Comparison of ENCODE assay signal across 1 cellular context in genomic region chr9:136245194-136246150, GRCh38.
A peak's percentile ranks its signal among the peaks of the same experiment; 100 is the strongest.
TF ChIP-seq lines count a peak whose summit lies in the region.

Gene QSOX2, minus strand, starts transcription at chr9:136245812. Its CDS starts 9 bp downstream, at chr9:136245803.

TF ChIP-seq in HepG2, 621 proteins besides CTCF, POLR2A, EP300 and RAD21 (continued from another document):
- TF ChIP-seq E2F1 (CRISPR knock-in tag; IDR thresholded peaks at IDR 0.05) (no peak; the same call in 1 of the 2 replicates), ZNF609 (CRISPR knock-in tag; IDR thresholded peaks at IDR 0.05; ENCODE audit: borderline replicate concordance) (no peak), ZNF512B (CRISPR knock-in tag; IDR thresholded peaks at IDR 0.05; ENCODE audit: borderline replicate concordance) (no peak), MZF1 (CRISPR knock-in tag; IDR thresholded peaks at IDR 0.05; ENCODE audit: borderline replicate concordance) (no peak), TGIF2 (CRISPR knock-in tag; IDR thresholded peaks at IDR 0.05) (peak; percentile 45; the same call in 1 of the 2 replicates), ZNF280D (CRISPR knock-in tag; IDR thresholded peaks at IDR 0.05) (no peak), ZSCAN5A (CRISPR knock-in tag; IDR thresholded peaks at IDR 0.05; ENCODE audit: borderline replicate concordance) (no peak), ZNF530 (CRISPR knock-in tag; IDR thresholded peaks at IDR 0.05; ENCODE audit: low read depth) (no peak), MED1 (CRISPR knock-in tag; IDR thresholded peaks at IDR 0.05) (no peak; the same call in 1 of the 2 replicates), KDM5A (IDR thresholded peaks at IDR 0.05; ENCODE audit: borderline replicate concordance, low read length) (no peak; the same call in 1 of the 2 replicates), TAF1 (CRISPR knock-in tag; IDR thresholded peaks at IDR 0.05) (peak; percentile 67), RFXANK (CRISPR knock-in tag; IDR thresholded peaks at IDR 0.05) (no peak), PBX2 (CRISPR knock-in tag; IDR thresholded peaks at IDR 0.05) (no peak), HNF4G (IDR thresholded peaks at IDR 0.05; ENCODE audit: borderline replicate concordance, low read depth, low read length) (no peak), HNF4G (CRISPR knock-in tag; IDR thresholded peaks at IDR 0.05; ENCODE audit: borderline replicate concordance, low read depth) (no peak), EED (CRISPR knock-in tag; IDR thresholded peaks at IDR 0.05) (no peak), ZNF468 (CRISPR knock-in tag; IDR thresholded peaks at IDR 0.05) (0 out of 2 replicates have a peak, but pooled peaks have one; percentile 60), ZBTB37 (CRISPR knock-in tag; IDR thresholded peaks at IDR 0.05) (no peak), SIN3B (IDR thresholded peaks at IDR 0.05; ENCODE audit: low read length) (no peak), MEIS1 (CRISPR knock-in tag; IDR thresholded peaks at IDR 0.05; ENCODE audit: borderline replicate concordance) (no peak), ZNF264 (CRISPR knock-in tag; IDR thresholded peaks at IDR 0.05) (0 out of 2 replicates have a peak, but pooled peaks have one; percentile 65), NFKBIZ (CRISPR knock-in tag; IDR thresholded peaks at IDR 0.05) (no peak), CCAR2 (optimal IDR thresholded peaks at IDR 0.05; ENCODE audit: low read depth, low read length) (no peak), HES4 (CRISPR knock-in tag; IDR thresholded peaks at IDR 0.05; ENCODE audit: borderline replicate concordance) (peak; percentile 38; the same call in 1 of the 2 replicates), ZNF574 (CRISPR knock-in tag; IDR thresholded peaks at IDR 0.05) (peak; percentile 73), GABPB1 (CRISPR knock-in tag; IDR thresholded peaks at IDR 0.05) (peak; percentile 67), HMGA1 (CRISPR knock-in tag; conservative IDR thresholded peaks at IDR 0.05) (no peak), ZNF607 (CRISPR knock-in tag; IDR thresholded peaks at IDR 0.05; ENCODE audit: borderline replicate concordance) (no peak), TARDBP (CRISPR knock-in tag; IDR thresholded peaks at IDR 0.05) (0 out of 2 replicates have a peak, but pooled peaks have one; percentile 19), SP1 (IDR thresholded peaks at IDR 0.05) (no peak), SP1 (CRISPR knock-in tag; IDR thresholded peaks at IDR 0.05) (peak; percentile 55; the same call in 1 of the 2 replicates)
